ENCODE assay signal across 10 cellular contexts in the genomic region with DNA sequence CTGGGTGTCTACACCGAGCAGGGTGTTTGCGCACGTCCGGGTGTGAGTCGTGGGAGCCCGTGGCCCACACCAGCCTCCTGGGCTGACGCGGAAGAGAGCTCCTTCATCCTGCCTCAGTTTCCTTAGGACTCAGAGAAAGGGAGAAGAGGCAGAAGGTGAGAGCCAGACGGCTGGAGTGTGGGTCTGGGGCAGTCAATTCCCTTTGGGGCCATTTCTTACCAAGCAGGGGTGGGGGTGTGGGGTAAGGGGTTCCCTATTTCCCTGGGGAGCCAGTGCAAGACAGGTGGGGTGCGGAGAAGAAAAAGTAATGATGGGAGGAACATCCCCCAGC. TPM values are rescaled to one million over a fixed set of nuclear protein-coding genes. Genes with fewer than 3 reads are reported as not detected.
DNase-seq lines count a peak whose midpoint lies in the region; ATAC-seq, FAIRE-seq and TF ChIP-seq lines count a peak whose summit lies in the region.
"Had no signal": no experiment of that assay in that cellular context is flagged by ENCODE, and none has a peak within 500 bp of the region (broad histone marks: within the 10 kb centered on the region; RNA-seq: fewer than 3 reads in every experiment).

No MANE protein-coding gene starts in this region.

- no peaks in the 10 kb centered on the region for H3K36me3 Mint-ChIP-seq in T-helper 2 cell treated with Interferon-gamma antibody and Interleukin-4, amounts not matched to agents 5 μg/mL and 100 μg/mL, for 36 hours (ENCODE audit: low read depth)
- peaks cover 5% of the 10 kb centered on the region for H3K36me3 Mint-ChIP-seq in astrocyte (ENCODE audit: low read depth, unreplicated experiment)
- no peaks in the 10 kb centered on the region for H3K36me3 Mint-ChIP-seq in stimulated activated effector memory CD8-positive, alpha-beta T cell treated with anti-CD3 and anti-CD28 coated beads, Interleukin-12 subunit alpha, Interleukin-12 subunit beta, amount 100 ng/mL, for 72 hours

- peaks cover 17% of the 10 kb centered on the region for H3K4me1 Mint-ChIP-seq in T-helper 2 cell treated with Interferon-gamma antibody and Interleukin-4, amounts not matched to agents 5 μg/mL and 100 μg/mL, for 36 hours (ENCODE audit: low read depth)
- peaks cover 5% of the 10 kb centered on the region for H3K4me1 Mint-ChIP-seq in astrocyte (ENCODE audit: low read depth, unreplicated experiment)
- peaks cover 18% of the 10 kb centered on the region for H3K4me1 Mint-ChIP-seq in stimulated activated effector memory CD8-positive, alpha-beta T cell treated with anti-CD3 and anti-CD28 coated beads, Interleukin-12 subunit alpha, Interleukin-12 subunit beta, amount 100 ng/mL, for 72 hours

- in situ Hi-C loops in GM13977 (cut with MboI; ENCODE audit: low pct_unique_long_range_greater_than_20kb, low sequenced_read_pairs, unreplicated experiment): no loop called here

- H3K27ac ChIP-seq in astrocyte (ENCODE audit: low read depth, low read length): no peak overlapping the region

- DNase-seq in T-helper 2 cell treated with Interferon-gamma antibody and Interleukin-4, amounts not matched to agents 5 μg/mL and 100 μg/mL, for 36 hours (ENCODE audit: low spot score): no peak
- DNase-seq in T-helper 2 cell: no peak
- no peak for DNase-seq in astrocyte (ENCODE audit: low read depth)
- DNase-seq in kidney epithelial cell (ENCODE audit: low read depth): no peak
- DNase-seq in stimulated activated effector memory CD8-positive, alpha-beta T cell treated with anti-CD3 and anti-CD28 coated beads, Interleukin-12 subunit alpha, Interleukin-12 subunit beta, amount 100 ng/mL, for 72 hours (ENCODE audit: low spot score in 2 of 2): no peak
- DNase-seq in GM13977 (ENCODE audit: low spot score): no peak
- no peak for DNase-seq in SKM-1 treated with dmso at 0.1 percent for 144 hours (lab: John Stamatoyannopoulos, UW; ENCODE audit: unreplicated experiment)

- H3K4me2 ChIP-seq in astrocyte (ENCODE audit: low read length): peak overlapping the region; percentile 86

- peaks cover 39% of the 10 kb centered on the region for H3K27me3 Mint-ChIP-seq in T-helper 2 cell treated with Interferon-gamma antibody and Interleukin-4, amounts not matched to agents 5 μg/mL and 100 μg/mL, for 36 hours (ENCODE audit: low read depth)
- H3K27me3 Mint-ChIP-seq in astrocyte (ENCODE audit: low read depth, unreplicated experiment): peaks cover 79% of the 10 kb centered on the region

- H3K4me3 ChIP-seq in astrocyte (ENCODE audit: insufficient read depth, low read depth, low read length) (peak overlapping the region; percentile 33), kidney epithelial cell (ENCODE audit: low read depth, low read length) (peak overlapping the region; percentile 35)

- H2AFZ ChIP-seq in astrocyte (ENCODE audit: low read depth, low read length): peak overlapping the region; percentile 60

- H3K4me1 ChIP-seq in astrocyte (ENCODE audit: insufficient read depth, low read length): peaks cover 9% of the 10 kb centered on the region

- H3K36me3 ChIP-seq in astrocyte (ENCODE audit: insufficient read depth, low read length) (no peaks in the 10 kb centered on the region), kidney epithelial cell (ENCODE audit: control insufficient read depth, insufficient read depth, low read length) (no peaks in the 10 kb centered on the region)

- peak overlapping the region; percentile 39 for H3K4me3 Mint-ChIP-seq in T-helper 2 cell treated with Interferon-gamma antibody and Interleukin-4, amounts not matched to agents 5 μg/mL and 100 μg/mL, for 36 hours
- H3K4me3 Mint-ChIP-seq in astrocyte (ENCODE audit: unreplicated experiment): peak overlapping the region; percentile 64
- peak overlapping the region; percentile 60 for H3K4me3 Mint-ChIP-seq in stimulated activated effector memory CD8-positive, alpha-beta T cell treated with anti-CD3 and anti-CD28 coated beads, Interleukin-12 subunit alpha, Interleukin-12 subunit beta, amount 100 ng/mL, for 72 hours

- H3K9me3 ChIP-seq in astrocyte (ENCODE audit: insufficient read depth, low read depth, low read length): no peaks in the 10 kb centered on the region

- H4K20me1 ChIP-seq in astrocyte (ENCODE audit: insufficient read depth, low read length): peaks cover 5% of the 10 kb centered on the region

- TF ChIP-seq CTCF in astrocyte (IDR thresholded peaks at IDR 0.05; ENCODE audit: insufficient read depth, low read depth, low read length): no peak
- no peak for TF ChIP-seq CTCF in kidney epithelial cell (IDR thresholded peaks at IDR 0.05; ENCODE audit: insufficient read depth, low read length, poor library complexity, severe bottlenecking)
- TF ChIP-seq CTCF in GM13977 (IDR thresholded peaks at IDR 0.05; ENCODE audit: extremely low read depth, insufficient read depth, missing control alignments): no peak

- no peak for FAIRE-seq in astrocyte (lab: Jason Lieb, UNC)
- FAIRE-seq: A204.1 had no signal

- H3K79me2 ChIP-seq in astrocyte (ENCODE audit: insufficient read depth, low read length): no peaks in the 10 kb centered on the region

- H3K27me3 ChIP-seq in astrocyte (ENCODE audit: insufficient read depth, low read length) (peaks cover 39% of the 10 kb centered on the region), kidney epithelial cell (ENCODE audit: control insufficient read depth, insufficient read depth, low read length) (peaks cover 35% of the 10 kb centered on the region)

- no peak overlapping the region for H3K27ac Mint-ChIP-seq in T-helper 2 cell treated with Interferon-gamma antibody and Interleukin-4, amounts not matched to agents 5 μg/mL and 100 μg/mL, for 36 hours
- no peak overlapping the region for H3K27ac Mint-ChIP-seq in astrocyte (ENCODE audit: unreplicated experiment)
- H3K27ac Mint-ChIP-seq in stimulated activated effector memory CD8-positive, alpha-beta T cell treated with anti-CD3 and anti-CD28 coated beads, Interleukin-12 subunit alpha, Interleukin-12 subunit beta, amount 100 ng/mL, for 72 hours: no peak overlapping the region

- no peaks in the 10 kb centered on the region for H3K9me3 Mint-ChIP-seq in T-helper 2 cell treated with Interferon-gamma antibody and Interleukin-4, amounts not matched to agents 5 μg/mL and 100 μg/mL, for 36 hours
- peaks cover 11% of the 10 kb centered on the region for H3K9me3 Mint-ChIP-seq in astrocyte (ENCODE audit: unreplicated experiment)
- H3K9me3 Mint-ChIP-seq in stimulated activated effector memory CD8-positive, alpha-beta T cell treated with anti-CD3 and anti-CD28 coated beads, Interleukin-12 subunit alpha, Interleukin-12 subunit beta, amount 100 ng/mL, for 72 hours: no peaks in the 10 kb centered on the region

- no peak overlapping the region for H3K9ac ChIP-seq in astrocyte (ENCODE audit: low read length)

- no peak for ATAC-seq in stimulated activated effector memory CD8-positive, alpha-beta T cell treated with anti-CD3 and anti-CD28 coated beads, Interleukin-12 subunit alpha, Interleukin-12 subunit beta, amount 100 ng/mL, for 72 hours
- no peak for ATAC-seq in HG02885 (IDR thresholded peaks at IDR 0.05; ENCODE audit: poor library complexity, unreplicated experiment)

RNA-seq across cellular contexts. Expression of gene CA7, which starts 0.8 kb away (rescaled TPM):
- total RNA-seq in astrocyte: not detected in 2 replicates
- not detected in 2 replicates for total RNA-seq in kidney epithelial cell
- total RNA-seq: HT-29 had no signal

RNA-seq across cellular contexts. Expression of gene NAE1, which starts 14.3 kb away (rescaled TPM):
- total RNA-seq in astrocyte (55.0 and 65.0 TPM in 2 replicates), kidney epithelial cell (77.3 and 77.9 TPM in 2 replicates)

RNA-seq across cellular contexts. Expression of gene PDP2, which starts 35.3 kb away (rescaled TPM):
- 12.1 and 16.8 TPM in 2 replicates for total RNA-seq in astrocyte
- 6.9 and 11.7 TPM in 2 replicates for total RNA-seq in kidney epithelial cell

RNA-seq across cellular contexts. Expression of gene TERB1, which starts 43.7 kb away (rescaled TPM):
- 0.16 and 0.50 TPM in 2 replicates for total RNA-seq in astrocyte
- total RNA-seq in kidney epithelial cell: 0.27 TPM in 1 of 2 replicates, not detected in the other
- total RNA-seq: HT-29 had no signal
